In genomic region chr2:97736185-97736584, GRCh38 we compare ENCODE assay signal across 21 cellular contexts. TPM values are rescaled to one million over a fixed set of nuclear protein-coding genes. Genes with fewer than 3 reads are reported as not detected.
DNase-seq lines count a peak whose midpoint lies in the region; ATAC-seq and TF ChIP-seq lines count a peak whose summit lies in the region.
"Had no signal": no experiment of that assay in that cellular context is flagged by ENCODE, and none has a peak within 500 bp of the region (broad histone marks: within the 10 kb centered on the region; RNA-seq: fewer than 3 reads in every experiment).

No MANE protein-coding gene starts in this region.

- H3K4me3 Mint-ChIP-seq in T-helper 1 cell treated with Interleukin-12 subunit alpha and Interleukin-12 subunit beta and Interleukin-4 antibody, amounts not matched to agents 30 μg/mL and 1 μg/mL, for 36 hours, result no peak overlapping the region
- peak overlapping the region; percentile 29 for H3K4me3 Mint-ChIP-seq in natural killer cell
- H3K4me3 Mint-ChIP-seq in natural killer cell treated with Interleukin-12 subunit alpha and Interleukin-12 subunit beta and Interleukin-15 and Interleukin-18, amount 100 ng/mL, for 72 hours, result no peak overlapping the region
- H3K4me3 Mint-ChIP-seq in activated naive CD8-positive, alpha-beta T cell treated with anti-CD3 and anti-CD28 coated beads, Interleukin-2, amount 50 U/mL, for 24 hours, result no peak overlapping the region
- no peak overlapping the region for H3K4me3 Mint-ChIP-seq in neural progenitor cell
- H3K4me3 Mint-ChIP-seq: B cell had no signal

- TF ChIP-seq CTCF in natural killer cell (IDR thresholded peaks at IDR 0.05), result no peak
- TF ChIP-seq CTCF in neural progenitor cell (IDR thresholded peaks at IDR 0.05), result no peak

- H3K36me3 ChIP-seq in neural progenitor cell, result no peaks in the 10 kb centered on the region

- peaks cover 47% of the 10 kb centered on the region for H3K36me3 Mint-ChIP-seq in T-helper 1 cell treated with Interleukin-12 subunit alpha and Interleukin-12 subunit beta and Interleukin-4 antibody, amounts not matched to agents 30 μg/mL and 1 μg/mL, for 36 hours (ENCODE audit: low read depth)
- peaks cover 8% of the 10 kb centered on the region for H3K36me3 Mint-ChIP-seq in natural killer cell
- H3K36me3 Mint-ChIP-seq in natural killer cell treated with Interleukin-12 subunit alpha and Interleukin-12 subunit beta and Interleukin-15 and Interleukin-18, amount 100 ng/mL, for 72 hours, result peaks cover 13% of the 10 kb centered on the region
- peaks cover 47% of the 10 kb centered on the region for H3K36me3 Mint-ChIP-seq in activated naive CD8-positive, alpha-beta T cell treated with anti-CD3 and anti-CD28 coated beads, Interleukin-2, amount 50 U/mL, for 24 hours (ENCODE audit: low read depth)
- H3K36me3 Mint-ChIP-seq in neural progenitor cell, result no peaks in the 10 kb centered on the region

- no peak for ATAC-seq in natural killer cell
- ATAC-seq in natural killer cell treated with Interleukin-12 subunit alpha and Interleukin-12 subunit beta and Interleukin-15 and Interleukin-18, amount 100 ng/mL, for 72 hours, result no peak
- ATAC-seq in activated naive CD8-positive, alpha-beta T cell treated with anti-CD3 and anti-CD28 coated beads, Interleukin-2, amount 50 U/mL, for 24 hours, result no peak
- ATAC-seq: GM12878, Panc1, Right ventricle myocardium inferior had no signal

- H3K9me3 ChIP-seq in neural progenitor cell (ENCODE audit: low read depth), result no peaks in the 10 kb centered on the region

- intact Hi-C loops in natural killer cell (cut with micrococcal nuclease), result no loop called here

- H3K4me1 ChIP-seq in neural progenitor cell, result no peaks in the 10 kb centered on the region

- H3K27me3 ChIP-seq in neural progenitor cell, result no peaks in the 10 kb centered on the region

- peaks cover 11% of the 10 kb centered on the region for H3K4me1 Mint-ChIP-seq in T-helper 1 cell treated with Interleukin-12 subunit alpha and Interleukin-12 subunit beta and Interleukin-4 antibody, amounts not matched to agents 30 μg/mL and 1 μg/mL, for 36 hours (ENCODE audit: low read depth)
- H3K4me1 Mint-ChIP-seq in natural killer cell, result peaks cover 46 to 68% of the 10 kb centered on the region in 2 donors
- H3K4me1 Mint-ChIP-seq in natural killer cell treated with Interleukin-12 subunit alpha and Interleukin-12 subunit beta and Interleukin-15 and Interleukin-18, amount 100 ng/mL, for 72 hours (ENCODE audit: low read depth in 2 of 2), result peaks cover 27 to 40% of the 10 kb centered on the region in 2 donors
- H3K4me1 Mint-ChIP-seq in activated naive CD8-positive, alpha-beta T cell treated with anti-CD3 and anti-CD28 coated beads, Interleukin-2, amount 50 U/mL, for 24 hours, result peaks cover 20% of the 10 kb centered on the region
- H3K4me1 Mint-ChIP-seq in neural progenitor cell, result no peaks in the 10 kb centered on the region

- no peak overlapping the region for H3K4me2 ChIP-seq in neural progenitor cell

- no peak overlapping the region for H3K4me3 ChIP-seq in neural progenitor cell
- H3K4me3 ChIP-seq: GM12878 had no signal

- no peak overlapping the region for H3K9ac ChIP-seq in neural progenitor cell

- peak overlapping the region; percentile 62 for H3K27ac Mint-ChIP-seq in T-helper 1 cell treated with Interleukin-12 subunit alpha and Interleukin-12 subunit beta and Interleukin-4 antibody, amounts not matched to agents 30 μg/mL and 1 μg/mL, for 36 hours
- H3K27ac Mint-ChIP-seq in natural killer cell (peak overlapping the region; percentile 34 to 78), neural progenitor cell (peak overlapping the region; percentile 22)
- H3K27ac Mint-ChIP-seq in natural killer cell treated with Interleukin-12 subunit alpha and Interleukin-12 subunit beta and Interleukin-15 and Interleukin-18, amount 100 ng/mL, for 72 hours, result peak overlapping the region in 1 of 2 donors; percentile 65
- H3K27ac Mint-ChIP-seq in activated naive CD8-positive, alpha-beta T cell treated with anti-CD3 and anti-CD28 coated beads, Interleukin-2, amount 50 U/mL, for 24 hours, result peak overlapping the region; percentile 57
- H3K27ac Mint-ChIP-seq: B cell had no signal

- no peaks in the 10 kb centered on the region for H3K9me3 Mint-ChIP-seq in T-helper 1 cell treated with Interleukin-12 subunit alpha and Interleukin-12 subunit beta and Interleukin-4 antibody, amounts not matched to agents 30 μg/mL and 1 μg/mL, for 36 hours
- H3K9me3 Mint-ChIP-seq in natural killer cell, result no peaks in the 10 kb centered on the region
- H3K9me3 Mint-ChIP-seq in natural killer cell treated with Interleukin-12 subunit alpha and Interleukin-12 subunit beta and Interleukin-15 and Interleukin-18, amount 100 ng/mL, for 72 hours, result no peaks in the 10 kb centered on the region
- H3K9me3 Mint-ChIP-seq in activated naive CD8-positive, alpha-beta T cell treated with anti-CD3 and anti-CD28 coated beads, Interleukin-2, amount 50 U/mL, for 24 hours, result no peaks in the 10 kb centered on the region
- no peaks in the 10 kb centered on the region for H3K9me3 Mint-ChIP-seq in neural progenitor cell

- DNase-seq in T-helper 1 cell (no peak), natural killer cell (no peak), neural progenitor cell (ENCODE audit: low spot score) (no peak), NCI-H1436 treated with DMSO at 0.1 percent for 48 hours (lab: John Stamatoyannopoulos, UW) (no peak)
- DNase-seq in natural killer cell treated with Interleukin-12 subunit alpha and Interleukin-12 subunit beta and Interleukin-15 and Interleukin-18, amount 100 ng/mL, for 72 hours (ENCODE audit: low spot score), result no peak
- no peak for DNase-seq in activated naive CD8-positive, alpha-beta T cell treated with anti-CD3 and anti-CD28 coated beads, Interleukin-2, amount 50 U/mL, for 24 hours
- no peak for DNase-seq in stimulated activated CD4-positive, alpha-beta T cell treated with anti-CD3 and anti-CD28 coated beads, Interleukin-4, amount 100 ng/mL, for 4 hours
- DNase-seq: DMS 273 treated with DMSO at 0.1 percent for 48 hours, GDM1, KBM-7, MV-4-11, NCI-H1436, NCI-H2029 treated with DMSO at 0.1 percent for 48 hours, NCI-H510A treated with DMSO at 0.1 percent for 48 hours had no signal

- H3K27me3 Mint-ChIP-seq in T-helper 1 cell treated with Interleukin-12 subunit alpha and Interleukin-12 subunit beta and Interleukin-4 antibody, amounts not matched to agents 30 μg/mL and 1 μg/mL, for 36 hours (ENCODE audit: low read depth), result no peaks in the 10 kb centered on the region
- H3K27me3 Mint-ChIP-seq in natural killer cell (ENCODE audit: low read depth in 2 of 2), result no peaks in the 10 kb centered on the region
- H3K27me3 Mint-ChIP-seq in natural killer cell treated with Interleukin-12 subunit alpha and Interleukin-12 subunit beta and Interleukin-15 and Interleukin-18, amount 100 ng/mL, for 72 hours, result no peaks in the 10 kb centered on the region
- no peaks in the 10 kb centered on the region for H3K27me3 Mint-ChIP-seq in activated naive CD8-positive, alpha-beta T cell treated with anti-CD3 and anti-CD28 coated beads, Interleukin-2, amount 50 U/mL, for 24 hours
- peaks cover 5% of the 10 kb centered on the region for H3K27me3 Mint-ChIP-seq in neural progenitor cell (ENCODE audit: insufficient read depth, low read depth)

- H3F3A ChIP-seq in neural progenitor cell (ENCODE audit: low read depth), result no peaks in the 10 kb centered on the region

- no peaks in the 10 kb centered on the region for H3K79me2 ChIP-seq in neural progenitor cell (ENCODE audit: low read depth)

- H3K27ac ChIP-seq in neural progenitor cell, result no peak overlapping the region
- H3K27ac ChIP-seq: 22Rv1 had no signal

- no peaks in the 10 kb centered on the region for H4K20me1 ChIP-seq in neural progenitor cell (ENCODE audit: low read depth)

- no peak overlapping the region for H2AFZ ChIP-seq in neural progenitor cell (replicated peaks)

RNA-seq across cellular contexts. Expression of gene ZAP70, which starts 22.8 kb away (rescaled TPM):
- 1,000 to 10,000 TPM in 1 of 3 donors, 100 to 1,000 TPM in 2; 883 to 1,008 (median 954) TPM for total RNA-seq in natural killer cell
- total RNA-seq in natural killer cell treated with Interleukin-12 subunit alpha and Interleukin-12 subunit beta and Interleukin-15 and Interleukin-18, amount 100 ng/mL, for 72 hours, result 100 to 1,000 TPM in 1 of 2 donors, 10 to 100 TPM in 1; 97.4 to 191 TPM
- 0.37 TPM in 1 of 2 replicates, not detected in the other for total RNA-seq in neural progenitor cell (ENCODE audit: low replicate concordance)
- total RNA-seq: H4 had no signal

Comparison
In these comparisons a context has a peak if more than half of its experiments do, and no peak if none do; other contexts are left out.
1. RNA of gene ZAP70, which starts 22.8 kb away (total RNA-seq): 883 to 1,008 TPM in natural killer cell and 97.4 to 191 TPM in natural killer cell treated with Interleukin-12 subunit alpha and Interleukin-12 subunit beta and Interleukin-15 and Interleukin-18, amount 100 ng/mL, for 72 hours; 0.37 TPM in neural progenitor cell; every median in the first group is over 10 times any median in the second.